ENCODE assay signal across 1 cellular context in genomic region chr7:16420649-16421332, GRCh38.
A peak's percentile ranks its signal among the peaks of the same experiment; 100 is the strongest.
TF ChIP-seq lines count a peak whose summit lies in the region.

No MANE protein-coding gene starts in this region.

TF ChIP-seq in HepG2, 621 proteins besides CTCF, POLR2A, EP300 and RAD21 (continued from another document and continues in another):
- TF ChIP-seq HINFP (CRISPR knock-in tag; IDR thresholded peaks at IDR 0.05; ENCODE audit: low read depth) (peak; percentile 7; the same call in 1 of the 2 replicates), GATAD2A (CRISPR knock-in tag; IDR thresholded peaks at IDR 0.05) (peak; percentile 43), KDM5B (CRISPR knock-in tag; IDR thresholded peaks at IDR 0.05; ENCODE audit: borderline replicate concordance) (peak; percentile 68; the same call in 1 of the 2 replicates), ZNF34 (CRISPR knock-in tag; IDR thresholded peaks at IDR 0.05; ENCODE audit: borderline replicate concordance) (no peak), ZFP82 (CRISPR knock-in tag; IDR thresholded peaks at IDR 0.05; ENCODE audit: borderline replicate concordance) (0 out of 2 replicates have a peak, but pooled peaks have one; percentile 34), GATAD1 (CRISPR knock-in tag; IDR thresholded peaks at IDR 0.05) (peak; percentile 48), SOX6 (IDR thresholded peaks at IDR 0.05) (no peak), SOX6 (CRISPR knock-in tag; IDR thresholded peaks at IDR 0.05) (peak; percentile 50), ZNF724P (CRISPR knock-in tag; IDR thresholded peaks at IDR 0.05; ENCODE audit: borderline replicate concordance) (peak; percentile 11; the same call in 1 of the 2 replicates), THAP11 (CRISPR knock-in tag; IDR thresholded peaks at IDR 0.05) (peak; percentile 16), GZF1 (CRISPR knock-in tag; IDR thresholded peaks at IDR 0.05) (0 out of 2 replicates have a peak, but pooled peaks have one; percentile 20), NFE2L1 (CRISPR knock-in tag; IDR thresholded peaks at IDR 0.05; ENCODE audit: borderline replicate concordance) (0 out of 2 replicates have a peak, but pooled peaks have one; percentile 27), ZNF430 (CRISPR knock-in tag; IDR thresholded peaks at IDR 0.05) (peak; percentile 21; the same call in 1 of the 2 replicates), SOX5 (CRISPR knock-in tag; IDR thresholded peaks at IDR 0.05; ENCODE audit: borderline replicate concordance) (no peak), KMT2B (CRISPR knock-in tag; IDR thresholded peaks at IDR 0.05) (peak; percentile 37; the same call in 1 of the 2 replicates), HIVEP1 (CRISPR knock-in tag; IDR thresholded peaks at IDR 0.05) (peak; percentile 36), ZNF543 (CRISPR knock-in tag; IDR thresholded peaks at IDR 0.05) (peak; percentile 80; the same call in 1 of the 2 replicates), ZNF333 (CRISPR knock-in tag; IDR thresholded peaks at IDR 0.05; ENCODE audit: borderline replicate concordance) (peak; percentile 72; the same call in 1 of the 2 replicates), ZNF737 (CRISPR knock-in tag; IDR thresholded peaks at IDR 0.05; ENCODE audit: borderline replicate concordance) (peak; percentile 60; the same call in 1 of the 2 replicates), MAZ (IDR thresholded peaks at IDR 0.05; ENCODE audit: borderline replicate concordance, low read depth, low read length) (no peak), MAZ (CRISPR knock-in tag; IDR thresholded peaks at IDR 0.05; ENCODE audit: low read depth) (0 out of 2 replicates have a peak, but pooled peaks have one; percentile 26), IRF2 (CRISPR knock-in tag; IDR thresholded peaks at IDR 0.05) (0 out of 2 replicates have a peak, but pooled peaks have one; percentile 22), ZNF687 (CRISPR knock-in tag; IDR thresholded peaks at IDR 0.05) (peak; percentile 81), MTA1 (CRISPR knock-in tag; IDR thresholded peaks at IDR 0.05; ENCODE audit: borderline replicate concordance) (peak; percentile 80; the same call in 1 of the 2 replicates), NONO (IDR thresholded peaks at IDR 0.05) (no peak), NONO (CRISPR knock-in tag; conservative IDR thresholded peaks at IDR 0.05) (peak; percentile 18; the same call in 1 of the 2 replicates)
- TF ChIP-seq, protein P1, sequence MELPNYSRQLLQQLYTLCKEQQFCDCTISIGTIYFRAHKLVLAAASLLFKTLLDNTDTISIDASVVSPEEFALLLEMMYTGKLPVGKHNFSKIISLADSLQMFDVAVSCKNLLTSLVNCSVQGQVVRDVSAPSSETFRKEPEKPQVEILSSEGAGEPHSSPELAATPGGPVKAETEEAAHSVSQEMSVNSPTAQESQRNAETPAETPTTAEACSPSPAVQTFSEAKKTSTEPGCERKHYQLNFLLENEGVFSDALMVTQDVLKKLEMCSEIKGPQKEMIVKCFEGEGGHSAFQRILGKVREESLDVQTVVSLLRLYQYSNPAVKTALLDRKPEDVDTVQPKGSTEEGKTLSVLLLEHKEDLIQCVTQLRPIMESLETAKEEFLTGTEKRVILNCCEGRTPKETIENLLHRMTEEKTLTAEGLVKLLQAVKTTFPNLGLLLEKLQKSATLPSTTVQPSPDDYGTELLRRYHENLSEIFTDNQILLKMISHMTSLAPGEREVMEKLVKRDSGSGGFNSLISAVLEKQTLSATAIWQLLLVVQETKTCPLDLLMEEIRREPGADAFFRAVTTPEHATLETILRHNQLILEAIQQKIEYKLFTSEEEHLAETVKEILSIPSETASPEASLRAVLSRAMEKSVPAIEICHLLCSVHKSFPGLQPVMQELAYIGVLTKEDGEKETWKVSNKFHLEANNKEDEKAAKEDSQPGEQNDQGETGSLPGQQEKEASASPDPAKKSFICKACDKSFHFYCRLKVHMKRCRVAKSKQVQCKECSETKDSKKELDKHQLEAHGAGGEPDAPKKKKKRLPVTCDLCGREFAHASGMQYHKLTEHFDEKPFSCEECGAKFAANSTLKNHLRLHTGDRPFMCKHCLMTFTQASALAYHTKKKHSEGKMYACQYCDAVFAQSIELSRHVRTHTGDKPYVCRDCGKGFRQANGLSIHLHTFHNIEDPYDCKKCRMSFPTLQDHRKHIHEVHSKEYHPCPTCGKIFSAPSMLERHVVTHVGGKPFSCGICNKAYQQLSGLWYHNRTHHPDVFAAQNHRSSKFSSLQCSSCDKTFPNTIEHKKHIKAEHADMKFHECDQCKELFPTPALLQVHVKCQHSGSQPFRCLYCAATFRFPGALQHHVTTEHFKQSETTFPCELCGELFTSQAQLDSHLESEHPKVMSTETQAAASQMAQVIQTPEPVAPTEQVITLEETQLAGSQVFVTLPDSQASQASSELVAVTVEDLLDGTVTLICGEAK (IDR thresholded peaks at IDR 0.05): no peak
- TF ChIP-seq, protein P1 (CRISPR knock-in tag; IDR thresholded peaks at IDR 0.05): peak; percentile 31; the same call in 1 of the 2 replicates
- TF ChIP-seq, protein P2, sequence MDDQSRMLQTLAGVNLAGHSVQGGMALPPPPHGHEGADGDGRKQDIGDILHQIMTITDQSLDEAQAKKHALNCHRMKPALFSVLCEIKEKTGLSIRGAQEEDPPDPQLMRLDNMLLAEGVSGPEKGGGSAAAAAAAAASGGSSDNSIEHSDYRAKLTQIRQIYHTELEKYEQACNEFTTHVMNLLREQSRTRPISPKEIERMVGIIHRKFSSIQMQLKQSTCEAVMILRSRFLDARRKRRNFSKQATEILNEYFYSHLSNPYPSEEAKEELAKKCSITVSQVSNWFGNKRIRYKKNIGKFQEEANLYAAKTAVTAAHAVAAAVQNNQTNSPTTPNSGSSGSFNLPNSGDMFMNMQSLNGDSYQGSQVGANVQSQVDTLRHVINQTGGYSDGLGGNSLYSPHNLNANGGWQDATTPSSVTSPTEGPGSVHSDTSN (CRISPR knock-in tag; IDR thresholded peaks at IDR 0.05; ENCODE audit: borderline replicate concordance): 0 out of 2 replicates have a peak, but pooled peaks have one; percentile 69
- TF ChIP-seq, protein P3, sequence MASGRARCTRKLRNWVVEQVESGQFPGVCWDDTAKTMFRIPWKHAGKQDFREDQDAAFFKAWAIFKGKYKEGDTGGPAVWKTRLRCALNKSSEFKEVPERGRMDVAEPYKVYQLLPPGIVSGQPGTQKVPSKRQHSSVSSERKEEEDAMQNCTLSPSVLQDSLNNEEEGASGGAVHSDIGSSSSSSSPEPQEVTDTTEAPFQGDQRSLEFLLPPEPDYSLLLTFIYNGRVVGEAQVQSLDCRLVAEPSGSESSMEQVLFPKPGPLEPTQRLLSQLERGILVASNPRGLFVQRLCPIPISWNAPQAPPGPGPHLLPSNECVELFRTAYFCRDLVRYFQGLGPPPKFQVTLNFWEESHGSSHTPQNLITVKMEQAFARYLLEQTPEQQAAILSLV (CRISPR knock-in tag; IDR thresholded peaks at IDR 0.05; ENCODE audit: borderline replicate concordance): peak; percentile 36; the same call in 1 of the 2 replicates
- TF ChIP-seq, protein P4, sequence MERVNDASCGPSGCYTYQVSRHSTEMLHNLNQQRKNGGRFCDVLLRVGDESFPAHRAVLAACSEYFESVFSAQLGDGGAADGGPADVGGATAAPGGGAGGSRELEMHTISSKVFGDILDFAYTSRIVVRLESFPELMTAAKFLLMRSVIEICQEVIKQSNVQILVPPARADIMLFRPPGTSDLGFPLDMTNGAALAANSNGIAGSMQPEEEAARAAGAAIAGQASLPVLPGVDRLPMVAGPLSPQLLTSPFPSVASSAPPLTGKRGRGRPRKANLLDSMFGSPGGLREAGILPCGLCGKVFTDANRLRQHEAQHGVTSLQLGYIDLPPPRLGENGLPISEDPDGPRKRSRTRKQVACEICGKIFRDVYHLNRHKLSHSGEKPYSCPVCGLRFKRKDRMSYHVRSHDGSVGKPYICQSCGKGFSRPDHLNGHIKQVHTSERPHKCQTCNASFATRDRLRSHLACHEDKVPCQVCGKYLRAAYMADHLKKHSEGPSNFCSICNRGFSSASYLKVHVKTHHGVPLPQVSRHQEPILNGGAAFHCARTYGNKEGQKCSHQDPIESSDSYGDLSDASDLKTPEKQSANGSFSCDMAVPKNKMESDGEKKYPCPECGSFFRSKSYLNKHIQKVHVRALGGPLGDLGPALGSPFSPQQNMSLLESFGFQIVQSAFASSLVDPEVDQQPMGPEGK (CRISPR knock-in tag; IDR thresholded peaks at IDR 0.05): peak; percentile 34; the same call in 1 of the 2 replicates
- TF ChIP-seq, protein P5, sequence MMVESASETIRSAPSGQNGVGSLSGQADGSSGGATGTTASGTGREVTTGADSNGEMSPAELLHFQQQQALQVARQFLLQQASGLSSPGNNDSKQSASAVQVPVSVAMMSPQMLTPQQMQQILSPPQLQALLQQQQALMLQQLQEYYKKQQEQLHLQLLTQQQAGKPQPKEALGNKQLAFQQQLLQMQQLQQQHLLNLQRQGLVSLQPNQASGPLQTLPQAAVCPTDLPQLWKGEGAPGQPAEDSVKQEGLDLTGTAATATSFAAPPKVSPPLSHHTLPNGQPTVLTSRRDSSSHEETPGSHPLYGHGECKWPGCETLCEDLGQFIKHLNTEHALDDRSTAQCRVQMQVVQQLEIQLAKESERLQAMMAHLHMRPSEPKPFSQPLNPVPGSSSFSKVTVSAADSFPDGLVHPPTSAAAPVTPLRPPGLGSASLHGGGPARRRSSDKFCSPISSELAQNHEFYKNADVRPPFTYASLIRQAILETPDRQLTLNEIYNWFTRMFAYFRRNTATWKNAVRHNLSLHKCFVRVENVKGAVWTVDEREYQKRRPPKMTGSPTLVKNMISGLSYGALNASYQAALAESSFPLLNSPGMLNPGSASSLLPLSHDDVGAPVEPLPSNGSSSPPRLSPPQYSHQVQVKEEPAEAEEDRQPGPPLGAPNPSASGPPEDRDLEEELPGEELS (CRISPR knock-in tag; IDR thresholded peaks at IDR 0.05): no peak
- TF ChIP-seq, protein P6, sequence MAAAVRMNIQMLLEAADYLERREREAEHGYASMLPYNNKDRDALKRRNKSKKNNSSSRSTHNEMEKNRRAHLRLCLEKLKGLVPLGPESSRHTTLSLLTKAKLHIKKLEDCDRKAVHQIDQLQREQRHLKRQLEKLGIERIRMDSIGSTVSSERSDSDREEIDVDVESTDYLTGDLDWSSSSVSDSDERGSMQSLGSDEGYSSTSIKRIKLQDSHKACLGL (CRISPR knock-in tag; IDR thresholded peaks at IDR 0.05): peak; percentile 62; the same call in 1 of the 2 replicates
